Comparison of ENCODE assay signal across 10 cellular contexts in genomic region chr14:20440882-20441281, GRCh38. TPM values are rescaled to one million over a fixed set of nuclear protein-coding genes. Genes with fewer than 3 reads are reported as not detected.
DNase-seq lines count a peak whose midpoint lies in the region; ATAC-seq and TF ChIP-seq lines count a peak whose summit lies in the region.
"Had no signal": no experiment of that assay in that cellular context is flagged by ENCODE, and none has a peak within 500 bp of the region (broad histone marks: within the 10 kb centered on the region; RNA-seq: fewer than 3 reads in every experiment).

No MANE protein-coding gene starts in this region.

- no peak overlapping the region for H2BK15ac ChIP-seq in IMR-90 (ENCODE audit: low read depth, low read length)

- H4K8ac ChIP-seq in IMR-90 (ENCODE audit: low read depth in 2 of 2, low read length in 2 of 2) = no peak overlapping the region

- no peak overlapping the region for H3K4me3 Mint-ChIP-seq in activated naive CD4-positive, alpha-beta T cell treated with anti-CD3 and anti-CD28 coated beads, Interleukin-2, amount 10 ng/mL, durations not matched to agents 7 days and 5 days
- H3K4me3 Mint-ChIP-seq in osteocyte (ENCODE audit: unreplicated experiment) = no peak overlapping the region

- H3K4me2 ChIP-seq in IMR-90 (ENCODE audit: low read depth, low read length) = no peak overlapping the region
- H3K4me2 ChIP-seq: KMS-11 had no signal

- H3K27me3 Mint-ChIP-seq in activated naive CD4-positive, alpha-beta T cell treated with anti-CD3 and anti-CD28 coated beads, Interleukin-2, amount 10 ng/mL, durations not matched to agents 7 days and 5 days = peaks cover 18% of the 10 kb centered on the region
- no peaks in the 10 kb centered on the region for H3K27me3 Mint-ChIP-seq in osteocyte (ENCODE audit: unreplicated experiment)

- no peaks in the 10 kb centered on the region for H3K9me3 Mint-ChIP-seq in activated naive CD4-positive, alpha-beta T cell treated with anti-CD3 and anti-CD28 coated beads, Interleukin-2, amount 10 ng/mL, durations not matched to agents 7 days and 5 days
- no peaks in the 10 kb centered on the region for H3K9me3 Mint-ChIP-seq in osteocyte (ENCODE audit: unreplicated experiment)

- no peak overlapping the region for H3K9ac ChIP-seq in IMR-90 (ENCODE audit: low read depth, low read length)
- H3K9ac ChIP-seq: KMS-11 had no signal

- H3K4me1 ChIP-seq in IMR-90 (ENCODE audit: control insufficient read depth, insufficient read depth, low read length) = no peaks in the 10 kb centered on the region
- peaks cover 15 to 59% (median 32%) of the 10 kb centered on the region in 6 donors for H3K4me1 ChIP-seq in spleen

- TF ChIP-seq POLR2A in IMR-90 (IDR thresholded peaks at IDR 0.05; ENCODE audit: low read depth, low read length) (no peak), spleen (IDR thresholded peaks at IDR 0.05) (no peak)

- in situ Hi-C loops in IMR-90 (cut with MboI; ENCODE audit: low sequenced_read_pairs) = no loop called here

- no peak overlapping the region for H3K56ac ChIP-seq in IMR-90 (ENCODE audit: extremely low read depth, insufficient read depth, low read length)

- WGBS in IMR-90 (ENCODE audit: extremely low coverage in 2 of 2, insufficient read length in 1 of 2), 2 experiments = no CpG with 5 or more reads among the region's 5 CpGs
- WGBS in spleen, 5 donors = 30 to 43% (median 39%) methylated on average over 5 of the region's 5 CpGs

- no peak overlapping the region for H3K23ac ChIP-seq in IMR-90 (ENCODE audit: low read depth, low read length)

- no peak overlapping the region for H4K91ac ChIP-seq in IMR-90 (ENCODE audit: insufficient read depth, low read depth, low read length)

- CTCF ChIA-PET in IMR-90 (lab: Yijun Ruan, JAX) = no interaction called here
- CTCF ChIA-PET in activated naive CD4-positive, alpha-beta T cell treated with anti-CD3 and anti-CD28 coated beads, Interleukin-2, amount 10 ng/mL, durations not matched to agents 7 days and 5 days (lab: Charles Lee) = interaction anchor here (1.2 kb wide), 1 partner anchor 14 kb away, joined by 3 read pairs; the partner anchor contains the start of genes APEX1 and OSGEP

- DNase-seq in activated CD4-positive, alpha-beta T cell treated with anti-CD3 and anti-CD28 coated beads for 48 hours = peak; percentile 41
- DNase-seq in activated CD4-positive, alpha-beta T cell treated with anti-CD3 and anti-CD28 coated beads for 1 hour = no peak
- DNase-seq in IMR-90 = peak; percentile 11
- DNase-seq in activated naive CD4-positive, alpha-beta T cell treated with anti-CD3 and anti-CD28 coated beads, Interleukin-2, amount 10 ng/mL, durations not matched to agents 7 days and 5 days = peak; percentile 46
- no peak for DNase-seq in spleen
- DNase-seq in OCI-M1 (lab: John Stamatoyannopoulos, UW) = no peak
- DNase-seq in NCI-H1436 (lab: John Stamatoyannopoulos, UW) = no peak
- no peak for DNase-seq in osteocyte (ENCODE audit: extremely low spot score, unreplicated experiment)
- DNase-seq: HCEC 1CT had no signal

- no peak overlapping the region for H3K4ac ChIP-seq in IMR-90 (ENCODE audit: low read depth, low read length)

- ATAC-seq in IMR-90 (ENCODE audit: low read depth) = no peak

- dilution Hi-C loops in IMR-90 (cut with HindIII; ENCODE audit: low sequenced_read_pairs, unreplicated experiment) = no loop called here

- no peak overlapping the region for H2AK5ac ChIP-seq in IMR-90 (ENCODE audit: low read depth, low read length)

- BruUV-seq in IMR-90 (replicated peaks; lab: Mats Ljungman, UMichigan) = no TSS peak

- peaks cover 6% of the 10 kb centered on the region for H3K36me3 Mint-ChIP-seq in activated naive CD4-positive, alpha-beta T cell treated with anti-CD3 and anti-CD28 coated beads, Interleukin-2, amount 10 ng/mL, durations not matched to agents 7 days and 5 days
- no peaks in the 10 kb centered on the region for H3K36me3 Mint-ChIP-seq in osteocyte (ENCODE audit: unreplicated experiment)

- TF ChIP-seq CTCF in IMR-90 (conservative IDR thresholded peaks at IDR 0.05; ENCODE audit: low read depth, low read length) = no peak
- TF ChIP-seq CTCF in spleen (IDR thresholded peaks at IDR 0.05 in 8 of 11, conservative IDR thresholded peaks at IDR 0.05 in 3 of 11) = no peak
- no peak for TF ChIP-seq CTCF in osteocyte (IDR thresholded peaks at IDR 0.05)

- no peak overlapping the region for H2BK20ac ChIP-seq in IMR-90 (ENCODE audit: low read depth, low read length)

- H3K27me3 ChIP-seq in IMR-90 (ENCODE audit: control insufficient read depth, insufficient read depth, low read length) (peaks cover 5% of the 10 kb centered on the region; the same call in 1 of the 2 replicates), spleen (replicated peaks in 1 of 7) (no peaks in the 10 kb centered on the region)

- H3K27ac Mint-ChIP-seq in activated naive CD4-positive, alpha-beta T cell treated with anti-CD3 and anti-CD28 coated beads, Interleukin-2, amount 10 ng/mL, durations not matched to agents 7 days and 5 days = peak overlapping the region; percentile 61
- no peak overlapping the region for H3K27ac Mint-ChIP-seq in osteocyte (ENCODE audit: unreplicated experiment)

- H3K9me1 ChIP-seq in IMR-90 (ENCODE audit: insufficient read depth, low read length) = no peaks in the 10 kb centered on the region

- no peaks in the 10 kb centered on the region for H4K20me1 ChIP-seq in IMR-90 (ENCODE audit: insufficient read depth, low read length)

- H4K5ac ChIP-seq in IMR-90 (ENCODE audit: low read depth, low read length) = no peak overlapping the region

- TF ChIP-seq RAD21 in IMR-90 (IDR thresholded peaks at IDR 0.05; ENCODE audit: low read length) = no peak

- POLR2A ChIA-PET in IMR-90 (lab: Charles Lee; ENCODE audit: unreplicated experiment) = interaction anchor here (0.8 kb wide), 1 partner anchor 11 kb away, joined by 4 read pairs; no protein-coding TSS in a partner anchor

- no peak overlapping the region for H2AFZ ChIP-seq in IMR-90 (replicated peaks; ENCODE audit: low read length, poor library complexity)

- H3K18ac ChIP-seq in IMR-90 (ENCODE audit: low read depth, low read length) = no peak overlapping the region

- H3K4me1 Mint-ChIP-seq in activated naive CD4-positive, alpha-beta T cell treated with anti-CD3 and anti-CD28 coated beads, Interleukin-2, amount 10 ng/mL, durations not matched to agents 7 days and 5 days = peaks cover 22% of the 10 kb centered on the region
- peaks cover 4% of the 10 kb centered on the region for H3K4me1 Mint-ChIP-seq in osteocyte (ENCODE audit: unreplicated experiment)

- H2BK5ac ChIP-seq in IMR-90 (ENCODE audit: low read depth, low read length, poor library complexity, severe bottlenecking) = no peak overlapping the region

- peaks cover 2% of the 10 kb centered on the region for H3K36me3 ChIP-seq in IMR-90 (ENCODE audit: control insufficient read depth, insufficient read depth, low read length)
- H3K36me3 ChIP-seq in spleen = peaks cover 0 to 14% (median 5%) of the 10 kb centered on the region in 6 donors

- H3K4me3 ChIP-seq in IMR-90 (ENCODE audit: insufficient read depth, low read depth, low read length) = no peak overlapping the region
- H3K4me3 ChIP-seq in spleen = no peak overlapping the region

- no peak overlapping the region for H2AK9ac ChIP-seq in IMR-90 (replicated peaks; ENCODE audit: low read depth, low read length, poor library complexity)

- no peaks in the 10 kb centered on the region for H3K79me1 ChIP-seq in IMR-90 (ENCODE audit: low read depth in 1 of 2, low read length in 2 of 2)

- no peaks in the 10 kb centered on the region for H3K9me3 ChIP-seq in IMR-90 (ENCODE audit: control insufficient read depth, insufficient read depth, low read length)
- no peaks in the 10 kb centered on the region for H3K9me3 ChIP-seq in spleen

- H3K27ac ChIP-seq in IMR-90 (ENCODE audit: insufficient read depth, low read length) = no peak overlapping the region
- H3K27ac ChIP-seq in spleen = peak overlapping the region; percentile 15 to 76 (median 69)
- H3K27ac ChIP-seq: KMS-11 had no signal

- H3K14ac ChIP-seq in IMR-90 (replicated peaks; ENCODE audit: low read depth, low read length) = no peak overlapping the region

- H2BK120ac ChIP-seq in IMR-90 (ENCODE audit: low read depth, low read length) = no peak overlapping the region

- intact Hi-C loops in IMR-90 (cut with micrococcal nuclease) = loop anchor here (10.0 kb wide), 1 partner anchor 76 kb away; no protein-coding TSS in a partner anchor
- intact Hi-C loops in spleen (cut with DNase I; ENCODE audit: low total_unique reads) = no loop called here

RNA-seq across cellular contexts. Expression of gene KLHL33, which starts 4.9 kb away (rescaled TPM):
- under 0.01 TPM in 2 replicates for total RNA-seq in IMR-90 (2012; rRNA removed)
- polyA plus RNA-seq in IMR-90 (2012; rRNA removed) = 0.03 TPM in 2 replicates
- polyA plus RNA-seq in IMR-90 (2012; cell fraction: cytosol; rRNA removed) = 0.01 and 0.03 TPM in 2 replicates
- polyA plus RNA-seq in IMR-90 (2012; cell fraction: nucleus; rRNA removed; ENCODE audit: low replicate concordance) = 0.16 and 0.22 TPM in 2 replicates
- total RNA-seq in spleen = 1 to 10 TPM in 2 of 7 donors, under 1 TPM in 4, not detected in 1; 0.47 to 2.9 (median 0.86) TPM
- under 1 TPM; 0.22 to 0.54 (median 0.32) TPM for polyA plus RNA-seq in spleen
- 0.05 and 0.08 TPM in 2 replicates for total RNA-seq in osteocyte

RNA-seq across cellular contexts. Expression of gene OSGEP, which starts 13.7 kb away (rescaled TPM):
- total RNA-seq in IMR-90 (2012; rRNA removed) = 32.4 and 38.0 TPM in 2 replicates
- 23.1 and 24.7 TPM in 2 replicates for polyA plus RNA-seq in IMR-90 (2012; rRNA removed)
- polyA plus RNA-seq in IMR-90 (2012; cell fraction: cytosol; rRNA removed) = 34.4 and 36.2 TPM in 2 replicates
- 144 and 145 TPM in 2 replicates for polyA plus RNA-seq in IMR-90 (2012; cell fraction: nucleus; rRNA removed; ENCODE audit: low replicate concordance)
- 100 to 1,000 TPM in 2 of 7 donors, 10 to 100 TPM in 5; 48.6 to 110 (median 72.6) TPM for total RNA-seq in spleen
- polyA plus RNA-seq in spleen = 100 to 1,000 TPM in 1 of 3 donors, 10 to 100 TPM in 2; 78.7 to 107 (median 87.1) TPM
- total RNA-seq in osteocyte = 35.7 and 37.1 TPM in 2 replicates

RNA-seq across cellular contexts. Expression of gene APEX1, which starts 14.1 kb away (rescaled TPM):
- total RNA-seq in IMR-90 (2012; rRNA removed) (125 and 141 TPM in 2 replicates), spleen (100 to 1,000 TPM in 6 of 7 donors, 10 to 100 TPM in 1; 89.4 to 153 (median 104) TPM), osteocyte (232 and 241 TPM in 2 replicates)
- polyA plus RNA-seq in IMR-90 (2012; rRNA removed) (241 and 242 TPM in 2 replicates), spleen (100 to 1,000 TPM; 139 to 151 (median 140) TPM)
- polyA plus RNA-seq in IMR-90 (2012; cell fraction: cytosol; rRNA removed) = 115 and 191 TPM in 2 replicates
- polyA plus RNA-seq in IMR-90 (2012; cell fraction: nucleus; rRNA removed; ENCODE audit: low replicate concordance) = 85.5 and 208 TPM in 2 replicates

RNA-seq across cellular contexts. Expression of gene PIP4P1, which starts 20.4 kb away (rescaled TPM):
- 15.0 and 15.2 TPM in 2 replicates for total RNA-seq in IMR-90 (2012; rRNA removed)
- 27.2 and 27.8 TPM in 2 replicates for polyA plus RNA-seq in IMR-90 (2012; rRNA removed)
- polyA plus RNA-seq in IMR-90 (2012; cell fraction: cytosol; rRNA removed) = 13.3 and 24.4 TPM in 2 replicates
- polyA plus RNA-seq in IMR-90 (2012; cell fraction: nucleus; rRNA removed; ENCODE audit: low replicate concordance) = 70.6 and 153 TPM in 2 replicates
- total RNA-seq in spleen = 10 to 100 TPM; 32.5 to 45.6 (median 38.4) TPM
- polyA plus RNA-seq in spleen = 10 to 100 TPM; 37.1 to 79.6 (median 55.9) TPM
- 34.9 and 36.8 TPM in 2 replicates for total RNA-seq in osteocyte

RNA-seq across cellular contexts. Expression of gene TEP1, which starts 27.6 kb away (rescaled TPM):
- total RNA-seq in IMR-90 (2012; rRNA removed) (7.8 and 12.4 TPM in 2 replicates), spleen (10 to 100 TPM; 55.1 to 91.7 (median 70.5) TPM), osteocyte (35.4 and 38.0 TPM in 2 replicates)
- polyA plus RNA-seq in IMR-90 (2012; rRNA removed) (9.8 and 10.7 TPM in 2 replicates), spleen (10 to 100 TPM; 19.2 to 38.7 (median 26.7) TPM)
- polyA plus RNA-seq in IMR-90 (2012; cell fraction: cytosol; rRNA removed) = 3.6 and 5.5 TPM in 2 replicates
- polyA plus RNA-seq in IMR-90 (2012; cell fraction: nucleus; rRNA removed; ENCODE audit: low replicate concordance) = 45.5 and 45.9 TPM in 2 replicates

Comparison
In these comparisons a context has a peak if more than half of its experiments do, and no peak if none do; other contexts are left out.
1. DNase-seq: peak in activated CD4-positive, alpha-beta T cell treated with anti-CD3 and anti-CD28 coated beads for 48 hours (single experiment), IMR-90 (single experiment) and activated naive CD4-positive, alpha-beta T cell treated with anti-CD3 and anti-CD28 coated beads, Interleukin-2, amount 10 ng/mL, durations not matched to agents 7 days and 5 days (single experiment); none in activated CD4-positive, alpha-beta T cell treated with anti-CD3 and anti-CD28 coated beads for 1 hour (single experiment), spleen (single experiment), OCI-M1 (single experiment), NCI-H1436 (single experiment) and osteocyte (single experiment).